Comparison of ENCODE assay signal across 27 cellular contexts in the genomic region with DNA sequence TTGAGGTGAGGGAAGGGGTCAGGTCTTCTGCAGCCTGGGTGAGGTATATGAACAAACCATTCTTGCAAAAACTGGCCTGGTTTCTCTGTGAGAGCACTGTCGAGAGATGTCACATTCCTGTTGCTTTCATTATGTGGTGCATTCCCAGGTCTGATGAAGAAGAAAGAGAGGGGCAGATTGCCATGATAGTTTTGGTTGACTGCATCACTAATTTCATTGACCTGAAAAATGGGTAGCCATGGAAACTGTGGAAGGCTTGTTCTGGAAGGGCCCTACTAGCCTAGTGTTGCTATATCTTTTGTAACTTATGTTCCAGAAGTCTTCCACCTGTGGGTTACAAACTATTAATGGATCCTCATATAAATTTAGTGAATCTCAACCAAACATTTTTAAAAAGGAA. TPM values are rescaled to one million over a fixed set of nuclear protein-coding genes. Genes with fewer than 3 reads are reported as not detected.
DNase-seq lines count a peak whose midpoint lies in the region; ATAC-seq, FAIRE-seq and TF ChIP-seq lines count a peak whose summit lies in the region.
"Had no signal": no experiment of that assay in that cellular context is flagged by ENCODE, and none has a peak within 500 bp of the region (broad histone marks: within the 10 kb centered on the region; RNA-seq: fewer than 3 reads in every experiment).

No MANE protein-coding gene starts in this region.

- BruUV-seq in OCI-LY7 (replicated peaks; lab: Mats Ljungman, UMichigan): no TSS peak
- no TSS peak for BruUV-seq in GM12878 (replicated peaks; lab: Mats Ljungman, UMichigan)

- H3K36me3 ChIP-seq in OCI-LY7 (ENCODE audit: insufficient read depth, low read length): no peaks in the 10 kb centered on the region; the same call in 1 of the 2 replicates
- no peaks in the 10 kb centered on the region for H3K36me3 ChIP-seq in GM12878 (ENCODE audit: control insufficient read depth in 2 of 2, insufficient read depth in 2 of 2, low read length in 1 of 2)
- H3K36me3 ChIP-seq: adrenal gland, brain microvascular endothelial cell, upper lobe of left lung had no signal

- intact Hi-C loops in natural killer cell (cut with micrococcal nuclease) (no loop called here), OCI-LY7 (cut with micrococcal nuclease; ENCODE audit: unreplicated experiment) (no loop called here), GM12878 (cut with micrococcal nuclease; ENCODE audit: unreplicated experiment) (loop anchor here (2.0 kb wide), 2 partner anchors 30 to 40 kb away; no protein-coding TSS in a partner anchor)

- H2AFZ ChIP-seq in OCI-LY7 (ENCODE audit: low read length) (peak overlapping the region; percentile 76; the same call in 1 of the 2 replicates), GM12878 (ENCODE audit: control insufficient read depth, low read depth, low read length) (peak overlapping the region; percentile 15)
- H2AFZ ChIP-seq: PC-9 had no signal

- H3K4me1 ChIP-seq in OCI-LY7 (ENCODE audit: insufficient read depth, low read length, poor library complexity, severe bottlenecking) (peaks cover 20% of the 10 kb centered on the region), GM12878 (ENCODE audit: control insufficient read depth, insufficient read depth, low read length) (peaks cover 15% of the 10 kb centered on the region)
- H3K4me1 ChIP-seq: A549, adrenal gland, upper lobe of left lung had no signal

- SMC1A ChIA-PET in GM12878 (lab: Charles Lee; ENCODE audit: uncharacterized antibody, unreplicated experiment): interaction anchor here (0.9 to 7.1 kb wide), 12 partner anchors 8 to 529 kb away, joined by 3 to 264 read pairs (median 18); partner anchors contain the start of gene CYBB

- WGBS in GM12878 (ENCODE audit: insufficient coverage, insufficient replicate concordance, low lambda C conversion rate, missing lambda C conversion rate): 17% methylated on average over 1 of the region's 1 CpG

- no peaks in the 10 kb centered on the region for H3K9me2 ChIP-seq in OCI-LY7 (ENCODE audit: insufficient read depth, low read length)

- H3K27me3 ChIP-seq in GM12878 (replicated peaks in 1 of 2; ENCODE audit: control insufficient read depth in 2 of 2, insufficient read depth in 2 of 2, low read length in 1 of 2): no peaks in the 10 kb centered on the region
- H3K27me3 ChIP-seq: adrenal gland, brain microvascular endothelial cell, upper lobe of left lung had no signal

- H3K4me1 Mint-ChIP-seq in natural killer cell treated with Interleukin-12 subunit alpha and Interleukin-12 subunit beta and Interleukin-15 and Interleukin-18, amount 100 ng/mL, for 72 hours (ENCODE audit: low read depth in 2 of 2): peaks cover 24 to 26% of the 10 kb centered on the region in 2 donors
- H3K4me1 Mint-ChIP-seq in natural killer cell: peaks cover 24% of the 10 kb centered on the region in 2 donors
- peaks cover 32% of the 10 kb centered on the region for H3K4me1 Mint-ChIP-seq in stimulated activated memory B cell treated with anti-CD40 and anti-IgM and Interleukin-4, amounts not matched to agents 10 μg/mL and 1 μg/mL and 100 μg/mL, for 72 hours

- H3K9ac ChIP-seq in GM12878 (ENCODE audit: control insufficient read depth, insufficient read depth, low read length): no peak overlapping the region

- DNase-seq in natural killer cell treated with Interleukin-12 subunit alpha and Interleukin-12 subunit beta and Interleukin-15 and Interleukin-18, amount 100 ng/mL, for 72 hours (ENCODE audit: low spot score): no peak
- DNase-seq in natural killer cell: no peak
- no peak for DNase-seq in OCI-LY7 (ENCODE audit: low spot score)
- DNase-seq in GM12878 (ENCODE audit: low read depth, low spot score): no peak
- DNase-seq in SIG-M5 (lab: John Stamatoyannopoulos, UW): no peak
- DNase-seq in COLO829 (ENCODE audit: low spot score): no peak
- DNase-seq: activated gamma-delta T cell; adrenal gland; brain microvascular endothelial cell; DMS79 treated with DMSO at 0.1 percent for 48 hours; effector CD4-positive, alpha-beta T cell; HFFc6; IMR-90; midbrain; NCI-H1092; NCI-H1694 treated with DMSO at 0.1 percent for 48 hours; NCI-H510A; SHP77 treated with DMSO at 0.1 percent for 48 hours; SW 1271; upper lobe of left lung had no signal

- H4K20me1 ChIP-seq in OCI-LY7 (ENCODE audit: insufficient read depth, low read length) (no peaks in the 10 kb centered on the region), GM12878 (ENCODE audit: control insufficient read depth, insufficient read depth) (no peaks in the 10 kb centered on the region)

- H3K4me3 ChIP-seq in OCI-LY7 (ENCODE audit: low read depth, low read length, poor library complexity, severe bottlenecking): no peak overlapping the region
- H3K4me3 ChIP-seq in GM12878: no peak overlapping the region
- H3K4me3 ChIP-seq: A549, adrenal gland, PC-9, skin epidermis, upper lobe of left lung had no signal

- no peak overlapping the region for H3K27ac ChIP-seq in OCI-LY7 (ENCODE audit: low read depth, low read length, poor library complexity, severe bottlenecking)
- H3K27ac ChIP-seq in GM12878 (ENCODE audit: control insufficient read depth, insufficient read depth): peak overlapping the region; percentile 51
- H3K27ac ChIP-seq: A549, brain microvascular endothelial cell, PC-9 had no signal

- no peaks in the 10 kb centered on the region for H3K36me3 Mint-ChIP-seq in natural killer cell treated with Interleukin-12 subunit alpha and Interleukin-12 subunit beta and Interleukin-15 and Interleukin-18, amount 100 ng/mL, for 72 hours
- H3K36me3 Mint-ChIP-seq in natural killer cell: no peaks in the 10 kb centered on the region
- no peaks in the 10 kb centered on the region for H3K36me3 Mint-ChIP-seq in stimulated activated memory B cell treated with anti-CD40 and anti-IgM and Interleukin-4, amounts not matched to agents 10 μg/mL and 1 μg/mL and 100 μg/mL, for 72 hours

- H3K27me3 Mint-ChIP-seq in natural killer cell treated with Interleukin-12 subunit alpha and Interleukin-12 subunit beta and Interleukin-15 and Interleukin-18, amount 100 ng/mL, for 72 hours: peaks cover 0 to 10% of the 10 kb centered on the region in 2 donors
- peaks cover 0 to 1% of the 10 kb centered on the region in 2 donors for H3K27me3 Mint-ChIP-seq in natural killer cell (ENCODE audit: low read depth in 2 of 2)
- no peaks in the 10 kb centered on the region for H3K27me3 Mint-ChIP-seq in stimulated activated memory B cell treated with anti-CD40 and anti-IgM and Interleukin-4, amounts not matched to agents 10 μg/mL and 1 μg/mL and 100 μg/mL, for 72 hours

- H3K9me3 ChIP-seq in OCI-LY7 (ENCODE audit: low read length) (peaks cover 6% of the 10 kb centered on the region; the same call in 1 of the 2 replicates), GM12878 (replicated peaks; ENCODE audit: control insufficient read depth, insufficient read depth, low read length) (no peaks in the 10 kb centered on the region)
- H3K9me3 ChIP-seq: A549, adrenal gland, upper lobe of left lung had no signal

- CTCF ChIA-PET in OCI-LY7 (lab: Charles Lee; ENCODE audit: unreplicated experiment): interaction anchor here (2.2 kb wide), 1 partner anchor 78 kb away, joined by 46 read pairs; no protein-coding TSS in a partner anchor
- CTCF ChIA-PET in GM12878 (lab: Yijun Ruan, JAX): interaction anchor here (2.0 to 8.6 kb wide), 9 partner anchors 8 to 79 kb away, joined by 4 to 376 read pairs (median 31); partner anchors contain the start of gene CYBB

- no peak for TF ChIP-seq RAD21 in GM12878 (IDR thresholded peaks at IDR 0.05; ENCODE audit: insufficient read depth, low read depth, low read length)

- RAD21 ChIA-PET in GM12878 (lab: Charles Lee; ENCODE audit: unreplicated experiment): interaction anchor here (1.1 to 6.4 kb wide), 13 partner anchors 9 to 580 kb away, joined by 3 to 186 read pairs (median 13); partner anchors contain the start of genes CYBB and RPGR

- POLR2A ChIA-PET in OCI-LY7 (lab: Charles Lee) (interaction anchor here (0.9 to 6.5 kb wide), 3 partner anchors 11 to 78 kb away, joined by 3 to 65 read pairs (median 3); no protein-coding TSS in a partner anchor), GM12878 (lab: Charles Lee) (interaction anchor here (0.6 to 3.7 kb wide), 7 partner anchors 8 to 524 kb away, joined by 3 to 19 read pairs (median 4); partner anchors contain the start of gene CYBB)

- ATAC-seq in natural killer cell treated with Interleukin-12 subunit alpha and Interleukin-12 subunit beta and Interleukin-15 and Interleukin-18, amount 100 ng/mL, for 72 hours: no peak
- no peak for ATAC-seq in natural killer cell
- no peak for ATAC-seq in GM12878
- ATAC-seq in stimulated activated memory B cell treated with anti-CD40 and anti-IgM and Interleukin-4, amounts not matched to agents 10 μg/mL and 1 μg/mL and 100 μg/mL, for 72 hours: no peak
- ATAC-seq in GM18498 (IDR thresholded peaks at IDR 0.05; ENCODE audit: unreplicated experiment): no peak
- ATAC-seq: A549 had no signal

- TF ChIP-seq EP300 in GM12878 (IDR thresholded peaks at IDR 0.05; ENCODE audit: borderline replicate concordance in 1 of 2, control insufficient read depth in 1 of 2, low read depth in 2 of 2, low read length in 2 of 2): no peak

- H3K4me2 ChIP-seq in OCI-LY7 (ENCODE audit: low read length) (0 out of 2 replicates have a peak overlapping the region, but pooled peaks have one; percentile 27), GM12878 (ENCODE audit: control insufficient read depth, insufficient read depth) (peak overlapping the region; percentile 1; the same call in 1 of the 2 replicates)
- H3K4me2 ChIP-seq: A549, PC-9 had no signal

- H3K9me3 Mint-ChIP-seq in natural killer cell treated with Interleukin-12 subunit alpha and Interleukin-12 subunit beta and Interleukin-15 and Interleukin-18, amount 100 ng/mL, for 72 hours: no peaks in the 10 kb centered on the region
- H3K9me3 Mint-ChIP-seq in natural killer cell: no peaks in the 10 kb centered on the region
- no peaks in the 10 kb centered on the region for H3K9me3 Mint-ChIP-seq in stimulated activated memory B cell treated with anti-CD40 and anti-IgM and Interleukin-4, amounts not matched to agents 10 μg/mL and 1 μg/mL and 100 μg/mL, for 72 hours
- H3K9me3 Mint-ChIP-seq: HFFc6 had no signal

- H3K79me2 ChIP-seq in OCI-LY7 (ENCODE audit: insufficient read depth, low read depth, low read length) (no peaks in the 10 kb centered on the region), GM12878 (ENCODE audit: control insufficient read depth, insufficient read depth, low read length) (no peaks in the 10 kb centered on the region)

- H3K27ac Mint-ChIP-seq in natural killer cell treated with Interleukin-12 subunit alpha and Interleukin-12 subunit beta and Interleukin-15 and Interleukin-18, amount 100 ng/mL, for 72 hours: peak overlapping the region; percentile 81 to 92
- H3K27ac Mint-ChIP-seq in natural killer cell: peak overlapping the region in 1 of 2 donors; percentile 82
- H3K27ac Mint-ChIP-seq in stimulated activated memory B cell treated with anti-CD40 and anti-IgM and Interleukin-4, amounts not matched to agents 10 μg/mL and 1 μg/mL and 100 μg/mL, for 72 hours: peak overlapping the region; percentile 92
- H3K27ac Mint-ChIP-seq: HFFc6 had no signal

- in situ Hi-C loops in GM12878 (cut with MboI): loop anchor here (10.0 kb wide), 1 partner anchor 428 kb away; no protein-coding TSS in a partner anchor

- peak overlapping the region; percentile 77 for H3K4me3 Mint-ChIP-seq in natural killer cell treated with Interleukin-12 subunit alpha and Interleukin-12 subunit beta and Interleukin-15 and Interleukin-18, amount 100 ng/mL, for 72 hours
- no peak overlapping the region for H3K4me3 Mint-ChIP-seq in natural killer cell
- H3K4me3 Mint-ChIP-seq in stimulated activated memory B cell treated with anti-CD40 and anti-IgM and Interleukin-4, amounts not matched to agents 10 μg/mL and 1 μg/mL and 100 μg/mL, for 72 hours: peak overlapping the region; percentile 6
- H3K4me3 Mint-ChIP-seq: HFFc6 had no signal

- no peak for TF ChIP-seq POLR2A in GM12878 (IDR thresholded peaks at IDR 0.05; ENCODE audit: low read depth, low read length)

- TF ChIP-seq CTCF in natural killer cell (IDR thresholded peaks at IDR 0.05) (no peak), OCI-LY7 (conservative IDR thresholded peaks at IDR 0.05; ENCODE audit: low read length) (no peak), GM12878 (IDR thresholded peaks at IDR 0.05 in 2 of 3, conservative IDR thresholded peaks at IDR 0.05 in 1 of 3; ENCODE audit: control insufficient read depth in 2 of 3, extremely low read depth in 1 of 3, insufficient read depth in 1 of 3, low read depth in 3 of 3, low read length in 3 of 3) (no peak)

- FAIRE-seq in GM12878 (lab: Jason Lieb, UNC): no peak
- FAIRE-seq: A549, islet of Langerhans had no signal

RNA-seq across cellular contexts. Expression of gene CYBB, which starts 32.9 kb away (rescaled TPM):
- under 1 TPM; 0.10 to 0.70 TPM for total RNA-seq in natural killer cell treated with Interleukin-12 subunit alpha and Interleukin-12 subunit beta and Interleukin-15 and Interleukin-18, amount 100 ng/mL, for 72 hours
- total RNA-seq in natural killer cell (10 to 100 TPM; 11.3 to 25.6 (median 20.9) TPM), OCI-LY7 (2022) (29.8 and 38.3 TPM in 2 replicates), GM12878 (2014; rRNA removed) (30.0 and 33.1 TPM in 2 replicates), GM12878 (2014; rRNA removed; fragmentation: Illumina TruSeq; extraction: Trizol) (39.9 and 41.1 TPM in 2 replicates), GM12878 (2021) (30.2 and 32.4 TPM in 2 replicates)
- 23.8 and 25.4 TPM in 2 replicates for total RNA-seq in OCI-LY7 (2014; rRNA removed; shearing (Covaris generic))
- total RNA-seq in GM12878 (2013; cell fraction: nucleolus; rRNA removed): 65.7 and 67.4 TPM in 2 replicates
- polyA plus RNA-seq in GM12878 (2011; ENCODE audit: low read depth): 25.8 TPM
- polyA plus RNA-seq in GM12878 (2011; rRNA removed) (73.9 and 95.7 TPM in 2 replicates), GM12878 (2014; fragmentation: Illumina TruSeq; extraction: Trizol) (34.4 and 41.9 TPM in 2 replicates), GM12878 (2014; fragmentation: Nextera tagmentation; extraction: Ambion mirVana) (10 to 100 TPM; 12.0 to 12.3 TPM), GM12878 (2014; rRNA removed) (18.6 and 19.7 TPM in 2 replicates), GM12878 (2016; fragmentation: Nextera tagmentation; extraction: Ambion mirVana) (1 to 10 TPM; 6.2 to 6.5 TPM)
- 33.4 and 34.5 TPM in 2 replicates for polyA plus RNA-seq in GM12878 (2011; cell fraction: cytosol; rRNA removed)
- 64.2 and 77.9 TPM in 2 replicates for polyA plus RNA-seq in GM12878 (2011; cell fraction: nucleus; rRNA removed)
- 30.6 and 32.9 TPM in 2 replicates for polyA plus RNA-seq in GM12878 (2012)
- 93.5 and 121 TPM in 2 replicates for polyA minus RNA-seq in GM12878 (2011; rRNA and poly(A)+ RNA removed)
- polyA minus RNA-seq in GM12878 (2011; cell fraction: cytosol; rRNA and poly(A)+ RNA removed): 30.1 and 41.7 TPM in 2 replicates
- 28.0 and 33.8 TPM in 2 replicates for polyA minus RNA-seq in GM12878 (2011; cell fraction: nucleus; rRNA and poly(A)+ RNA removed)
- total RNA-seq: glomerular endothelial cell, HFFc6, IMR-90 had no signal
- polyA plus RNA-seq: IMR-90 had no signal

Comparison
In these comparisons a context has a peak if more than half of its experiments do, and no peak if none do; other contexts are left out.
1. RNA of gene CYBB, which starts 32.9 kb away (total RNA-seq): 23.8 to 38.3 TPM in OCI-LY7, 30.0 to 67.4 TPM in GM12878 and 11.3 to 25.6 TPM in natural killer cell; 0.10 to 0.70 TPM in natural killer cell treated with Interleukin-12 subunit alpha and Interleukin-12 subunit beta and Interleukin-15 and Interleukin-18, amount 100 ng/mL, for 72 hours; every median in the first group is over 4 times any median in the second.